In genomic region chr16:28212532-28212873, GRCh38 we compare ENCODE assay signal across 8 cellular contexts. TPM values are rescaled to one million over a fixed set of nuclear protein-coding genes. Genes with fewer than 3 reads are reported as not detected.
DNase-seq lines count a peak whose midpoint lies in the region; ATAC-seq lines count a peak whose summit lies in the region.

No MANE protein-coding gene starts in this region.

- POLR2A ChIA-PET in naive thymus-derived CD8-positive, alpha-beta T cell (lab: Charles Lee): interaction anchor here (0.6 to 8.6 kb wide), 9 partner anchors 9 to 138 kb away, joined by 3 to 133 read pairs (median 19); no protein-coding TSS in a partner anchor

- peaks cover 15 to 39% (median 32%) of the 10 kb centered on the region in 4 donors for H3K4me1 Mint-ChIP-seq in naive thymus-derived CD8-positive, alpha-beta T cell

- no peak for ATAC-seq in naive thymus-derived CD8-positive, alpha-beta T cell
- ATAC-seq in GM18861 (IDR thresholded peaks at IDR 0.05; ENCODE audit: unreplicated experiment) (no peak), GM19452 (IDR thresholded peaks at IDR 0.05; ENCODE audit: unreplicated experiment) (no peak), HG02870 (IDR thresholded peaks at IDR 0.05; ENCODE audit: unreplicated experiment) (no peak)

- H3K4me3 Mint-ChIP-seq in naive thymus-derived CD8-positive, alpha-beta T cell: peak overlapping the region; percentile 75 to 94 (median 88)

- peaks cover 41% of the 10 kb centered on the region for H3K79me2 ChIP-seq in Karpas-422 (ENCODE audit: low read length)

- H3K9me3 ChIP-seq in BLaER1 (no peaks in the 10 kb centered on the region), Karpas-422 (ENCODE audit: low read length) (no peaks in the 10 kb centered on the region)

- H3K4me2 ChIP-seq in BLaER1 (peak overlapping the region; percentile 81), Karpas-422 (ENCODE audit: low read depth, low read length, poor library complexity, severe bottlenecking) (peak overlapping the region; percentile 75)

- no peaks in the 10 kb centered on the region for H3K27me3 Mint-ChIP-seq in naive thymus-derived CD8-positive, alpha-beta T cell

- no peaks in the 10 kb centered on the region for H3K9me2 ChIP-seq in Karpas-422 (replicated peaks; ENCODE audit: insufficient read depth, low read length)

- DNase-seq in Karpas-422: no peak
- DNase-seq in caudate nucleus (lab: John Stamatoyannopoulos, UW): peak in 6 of 61 donors; percentile 6 to 45 (median 26)
- no peak for DNase-seq in naive thymus-derived CD8-positive, alpha-beta T cell
- DNase-seq in NCI-H128 (lab: John Stamatoyannopoulos, UW; ENCODE audit: unreplicated experiment): no peak

- H3K36me3 Mint-ChIP-seq in naive thymus-derived CD8-positive, alpha-beta T cell: peaks cover under 1 to 16% (median 5%) of the 10 kb centered on the region in 3 donors

- H3K27ac ChIP-seq in BLaER1: no peak overlapping the region
- no peak overlapping the region for H3K27ac ChIP-seq in Karpas-422 (ENCODE audit: low read length)
- peak overlapping the region; percentile 33 for H3K27ac ChIP-seq in caudate nucleus (ENCODE audit: low read depth, low read length)

- peaks cover 36% of the 10 kb centered on the region for H4K20me1 ChIP-seq in BLaER1
- peaks cover 29% of the 10 kb centered on the region; the same call in 1 of the 2 replicates for H4K20me1 ChIP-seq in Karpas-422 (ENCODE audit: insufficient read depth, low read depth, low read length)

- H3K9ac ChIP-seq in BLaER1: no peak overlapping the region
- peak overlapping the region; percentile 54 for H3K9ac ChIP-seq in Karpas-422 (ENCODE audit: low read length)

- H3K4me3 ChIP-seq in BLaER1 (peak overlapping the region; percentile 82), Karpas-422 (ENCODE audit: low read length) (peak overlapping the region; percentile 69)

- H3K36me3 ChIP-seq in BLaER1 (peaks cover 26% of the 10 kb centered on the region), Karpas-422 (ENCODE audit: insufficient read depth, low read length) (peaks cover 26% of the 10 kb centered on the region)

- H3K27ac Mint-ChIP-seq in naive thymus-derived CD8-positive, alpha-beta T cell: peak overlapping the region in 5 of 10 donors; percentile 70 to 98 (median 81)

- H3K27me3 ChIP-seq in BLaER1: no peaks in the 10 kb centered on the region
- no peaks in the 10 kb centered on the region for H3K27me3 ChIP-seq in Karpas-422 (ENCODE audit: low read length)

- H3K9me3 Mint-ChIP-seq in naive thymus-derived CD8-positive, alpha-beta T cell: peaks cover 0 to 9% (median 1%) of the 10 kb centered on the region in 9 donors

- peak overlapping the region; percentile 95 for H2AFZ ChIP-seq in Karpas-422 (ENCODE audit: low read length)

- H3K4me1 ChIP-seq in BLaER1 (peaks cover 33% of the 10 kb centered on the region), Karpas-422 (ENCODE audit: low read length) (peaks cover 40% of the 10 kb centered on the region)

RNA-seq across cellular contexts. Expression of gene XPO6, which starts 0.7 kb away (rescaled TPM):
- total RNA-seq in Karpas-422 (2014; rRNA removed; shearing (Covaris generic); ENCODE audit: low replicate concordance): 136 and 158 TPM in 2 replicates
- 100 to 1,000 TPM; 445 to 470 TPM for total RNA-seq in naive thymus-derived CD8-positive, alpha-beta T cell
- 100 to 1,000 TPM in 1 of 3 donors, 10 to 100 TPM in 2; 90.2 to 109 (median 96.4) TPM for polyA plus RNA-seq in naive thymus-derived CD8-positive, alpha-beta T cell
